Comparison of ENCODE assay signal across 14 cellular contexts in genomic region chr2:15795426-15795825, GRCh38.
DNase-seq lines count a peak whose midpoint lies in the region; TF ChIP-seq lines count a peak whose summit lies in the region.
"Had no signal": no experiment of that assay in that cellular context is flagged by ENCODE, and none has a peak within 500 bp of the region (broad histone marks: within the 10 kb centered on the region; RNA-seq: fewer than 3 reads in every experiment).

No MANE protein-coding gene starts in this region.

- no peak overlapping the region for H3K27ac ChIP-seq in ovary
- H3K27ac ChIP-seq: 22Rv1 had no signal

- no peaks in the 10 kb centered on the region for H3K36me3 Mint-ChIP-seq in osteocyte (ENCODE audit: unreplicated experiment)

- no peak overlapping the region for H3K27ac Mint-ChIP-seq in osteocyte (ENCODE audit: unreplicated experiment)

- no peaks in the 10 kb centered on the region for H3K4me1 Mint-ChIP-seq in osteocyte (ENCODE audit: unreplicated experiment)

- no peaks in the 10 kb centered on the region for H3K9me3 Mint-ChIP-seq in osteocyte (ENCODE audit: unreplicated experiment)

- no peaks in the 10 kb centered on the region for H3K36me3 ChIP-seq in ovary

- no peak for TF ChIP-seq EP300 in ovary (IDR thresholded peaks at IDR 0.05)

- H3K4me3 Mint-ChIP-seq in osteocyte (ENCODE audit: unreplicated experiment) = no peak overlapping the region

- H3K9me3 ChIP-seq in ovary = no peaks in the 10 kb centered on the region

- peaks cover 42% of the 10 kb centered on the region for H3K27me3 Mint-ChIP-seq in osteocyte (ENCODE audit: unreplicated experiment)

- H3K4me3 ChIP-seq in ovary = no peak overlapping the region

- TF ChIP-seq POLR2A in ovary (IDR thresholded peaks at IDR 0.05) = no peak

- TF ChIP-seq CTCF in ovary (IDR thresholded peaks at IDR 0.05) (no peak), osteocyte (IDR thresholded peaks at IDR 0.05) (no peak)

- intact Hi-C loops in ovary (cut with DNase I) = no loop called here

- WGBS in ovary, 3 donors = 5 to 12% (median 11%) methylated on average over 10 of the region's 10 CpGs

- no peaks in the 10 kb centered on the region for H3K27me3 ChIP-seq in ovary

- DNase-seq in DMS 273 (lab: John Stamatoyannopoulos, UW; ENCODE audit: unreplicated experiment) (peak; percentile 10), DMS 273 treated with DMSO at 0.1 percent for 48 hours (lab: John Stamatoyannopoulos, UW) (no peak), H4 (ENCODE audit: low spot score) (peak; percentile 6), fibroblast of the conjunctiva (ENCODE audit: low read depth) (peak; percentile 1), ovary (peak; percentile 29 to 60 (median 48)), osteocyte (ENCODE audit: extremely low spot score, unreplicated experiment) (no peak), NCI-H187 (lab: John Stamatoyannopoulos, UW) (no peak)
- no peak for DNase-seq in activated T-cell treated with anti-CD3 and anti-CD28 coated beads, Interleukin-2, amount 50 U/mL, for 1 hour
- DNase-seq: C1 segment of cervical spinal cord, DMS153, NCI-H1930, NCI-H526 treated with DMSO at 0.1 percent for 48 hours, PC-3 had no signal

- peaks cover 2% of the 10 kb centered on the region for H3K4me1 ChIP-seq in ovary (ENCODE audit: insufficient read depth)

Comparison
In these comparisons a context has a peak if more than half of its experiments do, and no peak if none do; other contexts are left out.
1. DNase-seq: peak in DMS 273 (single experiment), H4 (single experiment), fibroblast of the conjunctiva (single experiment) and ovary (5 of 5); none in DMS 273 treated with DMSO at 0.1 percent for 48 hours (single experiment), osteocyte (single experiment), activated T-cell treated with anti-CD3 and anti-CD28 coated beads, Interleukin-2, amount 50 U/mL, for 1 hour (single experiment) and NCI-H187 (0 of 2).